ENCODE assay signal across 19 cellular contexts in genomic region chr6:14091329-14091978, GRCh38. TPM values are rescaled to one million over a fixed set of nuclear protein-coding genes. Genes with fewer than 3 reads are reported as not detected.
DNase-seq lines count a peak whose midpoint lies in the region; FAIRE-seq and TF ChIP-seq lines count a peak whose summit lies in the region.
"Had no signal": no experiment of that assay in that cellular context is flagged by ENCODE, and none has a peak within 500 bp of the region (broad histone marks: within the 10 kb centered on the region; RNA-seq: fewer than 3 reads in every experiment).

No MANE protein-coding gene starts in this region.

- TF ChIP-seq CTCF in OCI-LY7 (conservative IDR thresholded peaks at IDR 0.05; ENCODE audit: low read length): no peak

- DNase-seq in CD1c-positive myeloid dendritic cell (ENCODE audit: extremely low spot score): peak; percentile 71
- DNase-seq in GM19239 (ENCODE audit: insufficient read length, low spot score): no peak
- DNase-seq in OCI-LY7 (ENCODE audit: low spot score): no peak
- peak; percentile 20 for DNase-seq in left kidney (ENCODE audit: low read depth, low spot score)
- no peak for DNase-seq in NCI-H526 treated with DMSO at 0.1 percent for 48 hours (lab: John Stamatoyannopoulos, UW)
- no peak for DNase-seq in kidney glomerular epithelial cell (lab: John Stamatoyannopoulos, UW)
- DNase-seq in RCC 7860 (ENCODE audit: low spot score): no peak
- no peak for DNase-seq in HuH-7.5 (ENCODE audit: low spot score)
- DNase-seq: ACHN; BE2C; CD8-positive, alpha-beta T cell; EL; HCEC 1CT; NCI-H1092 treated with DMSO at 0.1 percent for 48 hours; NCI-H187; NCI-H446; NCI-H748 treated with DMSO at 0.1 percent for 48 hours; SHP77 treated with DMSO at 0.1 percent for 48 hours had no signal

- H3K9me3 ChIP-seq in OCI-LY7 (ENCODE audit: low read length): no peaks in the 10 kb centered on the region; the same call in 1 of the 2 replicates
- H3K9me3 ChIP-seq: BE2C had no signal

- no peaks in the 10 kb centered on the region; the same call in 1 of the 2 replicates for H3K36me3 ChIP-seq in OCI-LY7 (ENCODE audit: insufficient read depth, low read length)
- H3K36me3 ChIP-seq: BE2C had no signal

- CTCF ChIA-PET in OCI-LY7 (lab: Charles Lee; ENCODE audit: unreplicated experiment): no interaction called here

- intact Hi-C loops in OCI-LY7 (cut with micrococcal nuclease; ENCODE audit: unreplicated experiment): no loop called here

- H3K4me1 ChIP-seq in OCI-LY7 (ENCODE audit: insufficient read depth, low read length, poor library complexity, severe bottlenecking): peaks cover 61% of the 10 kb centered on the region
- H3K4me1 ChIP-seq: BE2C had no signal

- no peak overlapping the region for H3K27ac ChIP-seq in OCI-LY7 (ENCODE audit: low read depth, low read length, poor library complexity, severe bottlenecking)

- peak; percentile 80 for FAIRE-seq in GM19239 (lab: Jason Lieb, UNC)
- no peak for FAIRE-seq in RCC 7860 (lab: Jason Lieb, UNC)
- FAIRE-seq: D721Med had no signal

- no TSS peak for BruUV-seq in OCI-LY7 (replicated peaks; lab: Mats Ljungman, UMichigan)

- peak overlapping the region; percentile 68 for H3K4me2 ChIP-seq in OCI-LY7 (ENCODE audit: low read length)

- no peak overlapping the region for H2AFZ ChIP-seq in OCI-LY7 (ENCODE audit: low read length)

- H3K4me3 ChIP-seq in OCI-LY7 (ENCODE audit: low read depth, low read length, poor library complexity, severe bottlenecking): no peak overlapping the region

- H3K9me2 ChIP-seq in OCI-LY7 (ENCODE audit: insufficient read depth, low read length): no peaks in the 10 kb centered on the region

- POLR2A ChIA-PET in OCI-LY7 (lab: Charles Lee): no interaction called here

- H4K20me1 ChIP-seq in OCI-LY7 (ENCODE audit: insufficient read depth, low read length): no peaks in the 10 kb centered on the region

- no peaks in the 10 kb centered on the region for H3K79me2 ChIP-seq in OCI-LY7 (ENCODE audit: insufficient read depth, low read depth, low read length)

RNA-seq across cellular contexts. Expression of gene CD83, which starts 26.1 kb away (rescaled TPM):
- 26.2 and 29.7 TPM in 2 replicates for total RNA-seq in OCI-LY7 (2014; rRNA removed; shearing (Covaris generic))
- 12.1 and 15.0 TPM in 2 replicates for total RNA-seq in OCI-LY7 (2022)

Comparison
In these comparisons a context has a peak if more than half of its experiments do, and no peak if none do; other contexts are left out.
1. DNase-seq: peak in CD1c-positive myeloid dendritic cell (single experiment) and left kidney (single experiment); none in GM19239 (single experiment), OCI-LY7 (single experiment), NCI-H526 treated with DMSO at 0.1 percent for 48 hours (single experiment), kidney glomerular epithelial cell (single experiment), RCC 7860 (single experiment) and HuH-7.5 (single experiment).